In genomic region chr6:38018755-38019165, GRCh38 we compare ENCODE assay signal across 23 cellular contexts.
DNase-seq lines count a peak whose midpoint lies in the region; ATAC-seq, FAIRE-seq and TF ChIP-seq lines count a peak whose summit lies in the region.
"Had no signal": no experiment of that assay in that cellular context is flagged by ENCODE, and none has a peak within 500 bp of the region (broad histone marks: within the 10 kb centered on the region; RNA-seq: fewer than 3 reads in every experiment).

No MANE protein-coding gene starts in this region.

- RAD21 ChIA-PET in GM12878 (lab: Charles Lee; ENCODE audit: unreplicated experiment) = no interaction called here

- H3K36me3 ChIP-seq in GM12878 (ENCODE audit: control insufficient read depth in 2 of 2, insufficient read depth in 2 of 2, low read length in 1 of 2) = no peaks in the 10 kb centered on the region
- H3K36me3 ChIP-seq in mucosa of descending colon (ENCODE audit: low read depth) = no peaks in the 10 kb centered on the region
- no peaks in the 10 kb centered on the region for H3K36me3 ChIP-seq in CD8-positive, alpha-beta memory T cell (ENCODE audit: insufficient read depth, low read length)
- H3K36me3 ChIP-seq: adrenal gland, esophagus squamous epithelium, gastroesophageal sphincter had no signal

- no peaks in the 10 kb centered on the region for H3K9me3 Mint-ChIP-seq in activated naive CD4-positive, alpha-beta T cell treated with anti-CD3 and anti-CD28 coated beads, Interleukin-2, amount 10 ng/mL, durations not matched to agents 7 days and 5 days
- no peaks in the 10 kb centered on the region for H3K9me3 Mint-ChIP-seq in activated naive CD4-positive, alpha-beta T cell treated with anti-CD3 and anti-CD28 coated beads, Interleukin-2, amount 50 U/mL, for 72 hours
- H3K9me3 Mint-ChIP-seq in CD8-positive, alpha-beta memory T cell = peaks cover 0 to 3% (median 0%) of the 10 kb centered on the region in 5 donors
- peaks cover 0 to 9% (median 0%) of the 10 kb centered on the region in 3 donors for H3K9me3 Mint-ChIP-seq in T-cell
- H3K9me3 Mint-ChIP-seq: CD8-positive, alpha-beta T cell had no signal

- WGBS in GM12878 (ENCODE audit: insufficient coverage, insufficient replicate concordance, low lambda C conversion rate, missing lambda C conversion rate) = 92% methylated on average over 2 of the region's 2 CpGs

- H3K9me3 ChIP-seq in GM12878 (replicated peaks; ENCODE audit: control insufficient read depth, insufficient read depth, low read length) (no peaks in the 10 kb centered on the region), mucosa of descending colon (no peaks in the 10 kb centered on the region)
- no peaks in the 10 kb centered on the region for H3K9me3 ChIP-seq in CD8-positive, alpha-beta memory T cell (ENCODE audit: low read length)
- H3K9me3 ChIP-seq: adrenal gland, esophagus squamous epithelium, gastroesophageal sphincter had no signal

- ATAC-seq in activated naive CD4-positive, alpha-beta T cell treated with anti-CD3 and anti-CD28 coated beads, Interleukin-2, amount 50 U/mL, for 72 hours = no peak
- ATAC-seq in GM12878 = no peak
- peak; percentile 42 for ATAC-seq in mucosa of descending colon
- ATAC-seq in T-cell (replicated peaks in 1 of 4) = no peak
- ATAC-seq: CD8-positive, alpha-beta T cell; gastroesophageal sphincter; Right ventricle myocardium inferior had no signal

- TF ChIP-seq CTCF in GM12878 (IDR thresholded peaks at IDR 0.05 in 2 of 3, conservative IDR thresholded peaks at IDR 0.05 in 1 of 3; ENCODE audit: control insufficient read depth in 2 of 3, extremely low read depth in 1 of 3, insufficient read depth in 1 of 3, low read depth in 3 of 3, low read length in 3 of 3) (0 out of 6 replicates have a peak, but pooled peaks of 1 of the 3 experiments have one; percentile 1), mucosa of descending colon (IDR thresholded peaks at IDR 0.05) (no peak)

- H3K36me3 Mint-ChIP-seq in activated naive CD4-positive, alpha-beta T cell treated with anti-CD3 and anti-CD28 coated beads, Interleukin-2, amount 10 ng/mL, durations not matched to agents 7 days and 5 days = no peaks in the 10 kb centered on the region
- H3K36me3 Mint-ChIP-seq in activated naive CD4-positive, alpha-beta T cell treated with anti-CD3 and anti-CD28 coated beads, Interleukin-2, amount 50 U/mL, for 72 hours = peaks cover 0 to 9% of the 10 kb centered on the region in 2 donors
- H3K36me3 Mint-ChIP-seq in CD8-positive, alpha-beta memory T cell = no peaks in the 10 kb centered on the region
- peaks cover 5% of the 10 kb centered on the region for H3K36me3 Mint-ChIP-seq in T-cell
- H3K36me3 Mint-ChIP-seq: CD8-positive, alpha-beta T cell had no signal

- no peak overlapping the region for H3K4me3 Mint-ChIP-seq in activated naive CD4-positive, alpha-beta T cell treated with anti-CD3 and anti-CD28 coated beads, Interleukin-2, amount 10 ng/mL, durations not matched to agents 7 days and 5 days
- H3K4me3 Mint-ChIP-seq in CD8-positive, alpha-beta memory T cell = no peak overlapping the region
- H3K4me3 Mint-ChIP-seq in T-cell = no peak overlapping the region
- H3K4me3 Mint-ChIP-seq: CD8-positive, alpha-beta T cell had no signal

- no TSS peak for BruUV-seq in GM12878 (replicated peaks; lab: Mats Ljungman, UMichigan)

- 0 out of 2 replicates have a peak, but pooled peaks cover 3% of the 10 kb centered on the region for H4K20me1 ChIP-seq in GM12878 (ENCODE audit: control insufficient read depth, insufficient read depth)

- no peak overlapping the region for H3K4me3 ChIP-seq in GM12878
- no peak overlapping the region for H3K4me3 ChIP-seq in mucosa of descending colon
- no peak overlapping the region for H3K4me3 ChIP-seq in CD8-positive, alpha-beta memory T cell (ENCODE audit: low read length)
- H3K4me3 ChIP-seq: adrenal gland, esophagus squamous epithelium, gastroesophageal sphincter had no signal

- no peak overlapping the region for H2AFZ ChIP-seq in GM12878 (ENCODE audit: control insufficient read depth, low read depth, low read length)

- H3K27me3 Mint-ChIP-seq in activated naive CD4-positive, alpha-beta T cell treated with anti-CD3 and anti-CD28 coated beads, Interleukin-2, amount 10 ng/mL, durations not matched to agents 7 days and 5 days = no peaks in the 10 kb centered on the region
- no peaks in the 10 kb centered on the region for H3K27me3 Mint-ChIP-seq in CD8-positive, alpha-beta memory T cell
- no peaks in the 10 kb centered on the region for H3K27me3 Mint-ChIP-seq in T-cell

- no peak overlapping the region for H3K9ac ChIP-seq in GM12878 (ENCODE audit: control insufficient read depth, insufficient read depth, low read length)

- no peaks in the 10 kb centered on the region for H3K27me3 ChIP-seq in GM12878 (replicated peaks in 1 of 2; ENCODE audit: control insufficient read depth in 2 of 2, insufficient read depth in 2 of 2, low read length in 1 of 2)
- no peaks in the 10 kb centered on the region for H3K27me3 ChIP-seq in CD8-positive, alpha-beta memory T cell (ENCODE audit: insufficient read depth, low read length, poor library complexity, severe bottlenecking)
- H3K27me3 ChIP-seq: adrenal gland, esophagus squamous epithelium, gastroesophageal sphincter had no signal

- in situ Hi-C loops in GM12878 (cut with MboI) = loop anchor here (25.0 kb wide), 1 partner anchor 306 kb away; no protein-coding TSS in a partner anchor

- no peak for TF ChIP-seq EP300 in Ishikawa (IDR thresholded peaks at IDR 0.05; ENCODE audit: borderline replicate concordance)
- no peak for TF ChIP-seq EP300 in GM12878 (IDR thresholded peaks at IDR 0.05; ENCODE audit: borderline replicate concordance in 1 of 2, control insufficient read depth in 1 of 2, low read depth in 2 of 2, low read length in 2 of 2)

- no peak overlapping the region for H3K4me2 ChIP-seq in GM12878 (ENCODE audit: control insufficient read depth, insufficient read depth)

- TF ChIP-seq POLR2A in GM12878 (IDR thresholded peaks at IDR 0.05; ENCODE audit: low read depth, low read length) = no peak

- H3K27ac Mint-ChIP-seq in activated naive CD4-positive, alpha-beta T cell treated with anti-CD3 and anti-CD28 coated beads, Interleukin-2, amount 10 ng/mL, durations not matched to agents 7 days and 5 days = peak overlapping the region; percentile 20
- no peak overlapping the region for H3K27ac Mint-ChIP-seq in activated naive CD4-positive, alpha-beta T cell treated with anti-CD3 and anti-CD28 coated beads, Interleukin-2, amount 50 U/mL, for 72 hours
- H3K27ac Mint-ChIP-seq in CD8-positive, alpha-beta memory T cell = no peak overlapping the region
- H3K27ac Mint-ChIP-seq in T-cell = no peak overlapping the region
- H3K27ac Mint-ChIP-seq: CD8-positive, alpha-beta T cell had no signal

- TF ChIP-seq RAD21 in Ishikawa (IDR thresholded peaks at IDR 0.05; ENCODE audit: low read depth) (peak; percentile 21; the same call in 1 of the 2 replicates), GM12878 (IDR thresholded peaks at IDR 0.05; ENCODE audit: insufficient read depth, low read depth, low read length) (no peak)

- H3K4me1 ChIP-seq in GM12878 (ENCODE audit: control insufficient read depth, insufficient read depth, low read length) (no peaks in the 10 kb centered on the region), mucosa of descending colon (ENCODE audit: low read depth) (peaks cover 13% of the 10 kb centered on the region)
- H3K4me1 ChIP-seq in CD8-positive, alpha-beta memory T cell (ENCODE audit: insufficient read depth, low read length) = no peaks in the 10 kb centered on the region

- POLR2A ChIA-PET in GM12878 (lab: Charles Lee) (no interaction called here), T-cell (lab: Charles Lee) (no interaction called here)
- POLR2A ChIA-PET in CD8-positive, alpha-beta memory T cell (lab: Charles Lee) = no interaction called here

- no peak overlapping the region for H3K27ac ChIP-seq in GM12878 (ENCODE audit: control insufficient read depth, insufficient read depth)
- no peak overlapping the region for H3K27ac ChIP-seq in CD8-positive, alpha-beta memory T cell (ENCODE audit: low read depth, low read length)
- H3K27ac ChIP-seq: adrenal gland, esophagus squamous epithelium, gastroesophageal sphincter had no signal

- FAIRE-seq in GM12878 (lab: Jason Lieb, UNC) = no peak
- FAIRE-seq: colon, GM12892, GM19239, islet of Langerhans had no signal

- no peaks in the 10 kb centered on the region for H3K4me1 Mint-ChIP-seq in activated naive CD4-positive, alpha-beta T cell treated with anti-CD3 and anti-CD28 coated beads, Interleukin-2, amount 10 ng/mL, durations not matched to agents 7 days and 5 days
- H3K4me1 Mint-ChIP-seq in CD8-positive, alpha-beta memory T cell = peaks cover 31 to 70% (median 45%) of the 10 kb centered on the region in 3 donors
- H3K4me1 Mint-ChIP-seq in T-cell = peaks cover 41 to 62% (median 57%) of the 10 kb centered on the region in 3 donors

- no peak for DNase-seq in activated naive CD4-positive, alpha-beta T cell treated with anti-CD3 and anti-CD28 coated beads, Interleukin-2, amount 10 ng/mL, durations not matched to agents 7 days and 5 days
- DNase-seq in activated naive CD4-positive, alpha-beta T cell treated with anti-CD3 and anti-CD28 coated beads, Interleukin-2, amount 50 U/mL, for 72 hours (ENCODE audit: low spot score in 2 of 2) = no peak
- DNase-seq in GM12878 (ENCODE audit: low read depth, low spot score) = no peak
- peak in 1 of 3 donors; percentile 12 for DNase-seq in mucosa of descending colon
- DNase-seq in CD8-positive, alpha-beta memory T cell = no peak
- DNase-seq in effector CD8-positive, alpha-beta T cell (lab: John Stamatoyannopoulos, UW) = no peak
- no peak for DNase-seq in T-cell
- DNase-seq: activated CD4-positive, alpha-beta T cell treated with anti-CD3 and anti-CD28 coated beads for 4 hours; activated CD8-positive, alpha-beta memory T cell treated with anti-CD3 and anti-CD28 coated beads, Interleukin-2, amount 50 U/mL, for 4 hours; activated effector memory CD4-positive, alpha-beta T cell treated with anti-CD3 and anti-CD28 coated beads, Interleukin-2, amount 50 U/mL, for 16 hours; adrenal gland; CD8-positive, alpha-beta T cell; esophagus squamous epithelium; NCI-H2081; stimulated activated CD4-positive, alpha-beta T cell treated with anti-CD3 and anti-CD28 coated beads, Interleukin-4, amount 100 ng/mL, for 24 hours; stimulated activated naive CD4-positive, alpha-beta T cell treated with Interleukin-2 at 50 U/mL for 16 hours had no signal

- intact Hi-C loops in GM12878 (cut with micrococcal nuclease; ENCODE audit: unreplicated experiment) = loop anchor here (10.0 kb wide), 1 partner anchor 154 kb away; no protein-coding TSS in a partner anchor
- intact Hi-C loops in mucosa of descending colon (cut with DNase I, micrococcal nuclease) = no loop called here

- H3K79me2 ChIP-seq in GM12878 (ENCODE audit: control insufficient read depth, insufficient read depth, low read length) = no peaks in the 10 kb centered on the region; the same call in none of the 2 replicates

- CTCF ChIA-PET in activated naive CD4-positive, alpha-beta T cell treated with anti-CD3 and anti-CD28 coated beads, Interleukin-2, amount 10 ng/mL, durations not matched to agents 7 days and 5 days (lab: Charles Lee) = no interaction called here
- CTCF ChIA-PET in GM12878 (lab: Yijun Ruan, JAX) = no interaction called here
- CTCF ChIA-PET in CD8-positive, alpha-beta memory T cell (lab: Charles Lee) = no interaction called here
- CTCF ChIA-PET in T-cell (lab: Charles Lee) = no interaction called here

- SMC1A ChIA-PET in GM12878 (lab: Charles Lee; ENCODE audit: uncharacterized antibody, unreplicated experiment) = interaction anchor here (5.4 kb wide), 1 partner anchor 14 kb away, joined by 60 read pairs; no protein-coding TSS in a partner anchor
